30 cellular contexts compared by ENCODE assay signal in genomic region chr2:204268458-204268857, GRCh38.
DNase-seq lines count a peak whose midpoint lies in the region; ATAC-seq and TF ChIP-seq lines count a peak whose summit lies in the region.
"Had no signal": no experiment of that assay in that cellular context is flagged by ENCODE, and none has a peak within 500 bp of the region (broad histone marks: within the 10 kb centered on the region; RNA-seq: fewer than 3 reads in every experiment).

No MANE protein-coding gene starts in this region.

- no peaks in the 10 kb centered on the region for H3K79me2 ChIP-seq in PC-3 (ENCODE audit: low read length)

- BruUV-seq in A673 (replicated peaks; lab: Mats Ljungman, UMichigan) (no TSS peak), IMR-90 (replicated peaks; lab: Mats Ljungman, UMichigan) (no TSS peak), PC-3 (replicated peaks; lab: Mats Ljungman, UMichigan) (no TSS peak)

- H3K9me3 Mint-ChIP-seq in CD4-positive, alpha-beta memory T cell, result peaks cover 0 to 12% (median 9%) of the 10 kb centered on the region in 8 donors
- H3K9me3 Mint-ChIP-seq: central memory CD8-positive, alpha-beta T cell had no signal

- no peak overlapping the region for H2BK120ac ChIP-seq in IMR-90 (ENCODE audit: low read depth, low read length)

- DNase-seq in A673 (ENCODE audit: low spot score) (no peak), IMR-90 (peak; percentile 12), PC-3 (no peak), foreskin fibroblast (no peak), retina (no peak), suprapubic skin (ENCODE audit: low spot score in 2 of 2) (no peak)
- no peak for DNase-seq in effector memory CD4-positive, alpha-beta T cell
- DNase-seq in CD4-positive, alpha-beta memory T cell, result no peak
- DNase-seq: activated CD4-positive, alpha-beta memory T cell treated with anti-CD3 and anti-CD28 coated beads for 36 hours; activated CD4-positive, alpha-beta T cell treated with anti-CD3 and anti-CD28 coated beads for 1 hour; activated CD8-positive, alpha-beta memory T cell treated with anti-CD3 and anti-CD28 coated beads, Interleukin-2, amount 50 U/mL, for 48 hours; activated naive CD4-positive, alpha-beta T cell treated with anti-CD3 and anti-CD28 coated beads, Interleukin-2, amount 10 ng/mL, durations not matched to agents 7 days and 5 days; body of pancreas; dorsolateral prefrontal cortex; glutamatergic neuron; NCI-H1105 treated with DMSO at 0.1 percent for 48 hours; NCI-H1930; NCI-H524 treated with DMSO at 0.1 percent for 48 hours; nephron progenitor cell; NK-92 treated with Interleukin-12 subunit alpha and Interleukin-12 subunit beta, amount 100 ng/mL, for 24 hours; ovary; Right ventricle myocardium superior; stimulated activated CD4-positive, alpha-beta T cell treated with anti-CD3 and anti-CD28 coated beads, Interleukin-1b, Interleukin-23, amount 100 ng/mL, for 48 hours; stimulated activated naive CD4-positive, alpha-beta T cell treated with Interleukin-2 at 50 U/mL for 16 hours; T-helper 17 cell; testis had no signal

- H3K27me3 ChIP-seq in A673 (replicated peaks; ENCODE audit: insufficient read depth, low read depth, low read length, poor library complexity) (no peaks in the 10 kb centered on the region), IMR-90 (ENCODE audit: control insufficient read depth, insufficient read depth, low read length) (peaks cover 8% of the 10 kb centered on the region), PC-3 (ENCODE audit: low read length) (peaks cover 3% of the 10 kb centered on the region; the same call in 1 of the 2 replicates), suprapubic skin (peaks cover 4% of the 10 kb centered on the region)
- H3K27me3 ChIP-seq in effector memory CD4-positive, alpha-beta T cell (replicated peaks; ENCODE audit: control insufficient read depth, insufficient read depth, low read length, poor library complexity, severe bottlenecking), result no peaks in the 10 kb centered on the region
- H3K27me3 ChIP-seq in CD4-positive, alpha-beta memory T cell (ENCODE audit: insufficient read depth, low read length), result no peaks in the 10 kb centered on the region
- H3K27me3 ChIP-seq: body of pancreas, dorsolateral prefrontal cortex, ovary, testis had no signal

- H3K18ac ChIP-seq in IMR-90 (ENCODE audit: low read depth, low read length), result no peak overlapping the region

- TF ChIP-seq CTCF in A673 (conservative IDR thresholded peaks at IDR 0.05; ENCODE audit: low read depth, low read length) (0 out of 2 replicates have a peak, but pooled peaks have one; percentile 25), IMR-90 (conservative IDR thresholded peaks at IDR 0.05; ENCODE audit: low read depth, low read length) (no peak; the same call in 1 of the 2 replicates), PC-3 (conservative IDR thresholded peaks at IDR 0.05; ENCODE audit: low read depth, low read length) (peak; percentile 40), foreskin fibroblast (IDR thresholded peaks at IDR 0.05; ENCODE audit: low read depth, low read length) (peak; percentile 7), suprapubic skin (IDR thresholded peaks at IDR 0.05) (no peak)

- H4K5ac ChIP-seq in IMR-90 (ENCODE audit: low read depth, low read length), result no peak overlapping the region

- dilution Hi-C loops in IMR-90 (cut with HindIII; ENCODE audit: low sequenced_read_pairs, unreplicated experiment), result no loop called here

- H2BK15ac ChIP-seq in IMR-90 (ENCODE audit: low read depth, low read length), result no peak overlapping the region

- H3K27ac ChIP-seq in A673 (ENCODE audit: low read depth, low read length, poor library complexity, severe bottlenecking), result no peak overlapping the region
- no peak overlapping the region for H3K27ac ChIP-seq in IMR-90 (ENCODE audit: insufficient read depth, low read length)
- H3K27ac ChIP-seq in PC-3 (ENCODE audit: low read length), result no peak overlapping the region
- H3K27ac ChIP-seq in effector memory CD4-positive, alpha-beta T cell (ENCODE audit: insufficient read depth, low read length, poor library complexity, severe bottlenecking), result no peak overlapping the region
- H3K27ac ChIP-seq in suprapubic skin, result no peak overlapping the region
- no peak overlapping the region for H3K27ac ChIP-seq in CD4-positive, alpha-beta memory T cell (ENCODE audit: low read depth, low read length)
- H3K27ac ChIP-seq: A549, body of pancreas, dorsolateral prefrontal cortex, ovary, testis had no signal

- TF ChIP-seq EP300 in suprapubic skin (IDR thresholded peaks at IDR 0.05), result no peak

- no peaks in the 10 kb centered on the region for H3K9me2 ChIP-seq in PC-3 (replicated peaks; ENCODE audit: low read length)

- no peaks in the 10 kb centered on the region for H3K9me1 ChIP-seq in IMR-90 (ENCODE audit: insufficient read depth, low read length)

- no peak overlapping the region for H2AK9ac ChIP-seq in IMR-90 (replicated peaks; ENCODE audit: low read depth, low read length, poor library complexity)

- in situ Hi-C loops in IMR-90 (cut with MboI; ENCODE audit: low sequenced_read_pairs), result loop anchor here (10.0 to 25.0 kb wide), 2 partner anchors 1406 to 1644 kb away; no protein-coding TSS in a partner anchor

- H2BK20ac ChIP-seq in IMR-90 (ENCODE audit: low read depth, low read length), result no peak overlapping the region

- H3K23ac ChIP-seq in IMR-90 (ENCODE audit: low read depth, low read length), result no peak overlapping the region

- H3K4me1 ChIP-seq in A673 (ENCODE audit: insufficient read depth, low read length, poor library complexity, severe bottlenecking) (peaks cover 14% of the 10 kb centered on the region), IMR-90 (ENCODE audit: control insufficient read depth, insufficient read depth, low read length) (no peaks in the 10 kb centered on the region), PC-3 (ENCODE audit: insufficient read depth, low read length) (no peaks in the 10 kb centered on the region), suprapubic skin (peaks cover 2% of the 10 kb centered on the region)
- no peaks in the 10 kb centered on the region for H3K4me1 ChIP-seq in effector memory CD4-positive, alpha-beta T cell (ENCODE audit: control insufficient read depth, insufficient read depth, low read length, poor library complexity, severe bottlenecking)
- H3K4me1 ChIP-seq in CD4-positive, alpha-beta memory T cell (ENCODE audit: insufficient read depth, low read length), result no peaks in the 10 kb centered on the region
- H3K4me1 ChIP-seq: A549, body of pancreas, testis had no signal

- CTCF ChIA-PET in A673 (lab: Charles Lee), result no interaction called here
- CTCF ChIA-PET in IMR-90 (lab: Yijun Ruan, JAX), result no interaction called here
- CTCF ChIA-PET in PC-3 (lab: Charles Lee), result no interaction called here
- CTCF ChIA-PET in CD4-positive, alpha-beta memory T cell (lab: Charles Lee; ENCODE audit: partially characterized antibody), result interaction anchor here (1.2 kb wide), 1 partner anchor 8 kb away, joined by 3 read pairs; no protein-coding TSS in a partner anchor

- H3K4ac ChIP-seq in IMR-90 (ENCODE audit: low read depth, low read length), result no peak overlapping the region

- H3K27ac Mint-ChIP-seq in CD4-positive, alpha-beta memory T cell, result no peak overlapping the region
- H3K27ac Mint-ChIP-seq: activated CD4-positive, alpha-beta memory T cell treated with anti-CD3 and anti-CD28 coated beads for 36 hours; activated naive CD4-positive, alpha-beta T cell treated with anti-CD3 and anti-CD28 coated beads, Interleukin-2, amount 10 ng/mL, durations not matched to agents 7 days and 5 days; B cell; nephron progenitor cell; T-helper 17 cell had no signal

- WGBS in IMR-90 (ENCODE audit: extremely low coverage in 2 of 2, insufficient read length in 1 of 2), 2 experiments, result 83% methylated on average over 1 of the region's 5 CpGs; no CpG with 5 or more reads in 1 of the 2 experiments
- 90% methylated on average over 5 of the region's 5 CpGs for WGBS in suprapubic skin

- TF ChIP-seq POLR2A in IMR-90 (IDR thresholded peaks at IDR 0.05; ENCODE audit: low read depth, low read length) (no peak), suprapubic skin (IDR thresholded peaks at IDR 0.05) (no peak)

- H4K20me1 ChIP-seq in IMR-90 (ENCODE audit: insufficient read depth, low read length) (no peaks in the 10 kb centered on the region), PC-3 (ENCODE audit: low read length) (no peaks in the 10 kb centered on the region)

- TF ChIP-seq RAD21 in IMR-90 (IDR thresholded peaks at IDR 0.05; ENCODE audit: low read length), result no peak

- ATAC-seq in IMR-90 (ENCODE audit: low read depth) (no peak), PC-3 (no peak)
- ATAC-seq: A549, body of pancreas, T-helper 17 cell had no signal

- H3K9ac ChIP-seq in IMR-90 (ENCODE audit: low read depth, low read length) (no peak overlapping the region), PC-3 (ENCODE audit: low read length) (no peak overlapping the region)

- H3K4me2 ChIP-seq in IMR-90 (ENCODE audit: low read depth, low read length) (no peak overlapping the region), PC-3 (ENCODE audit: low read length) (no peak overlapping the region)
- H3K4me2 ChIP-seq: A549, smooth muscle cell had no signal

- H2AK5ac ChIP-seq in IMR-90 (ENCODE audit: low read depth, low read length), result no peak overlapping the region

- H4K91ac ChIP-seq in IMR-90 (ENCODE audit: insufficient read depth, low read depth, low read length), result no peak overlapping the region

- H3K4me3 Mint-ChIP-seq in CD4-positive, alpha-beta memory T cell, result no peak overlapping the region
- H3K4me3 Mint-ChIP-seq: activated CD4-positive, alpha-beta memory T cell treated with anti-CD3 and anti-CD28 coated beads for 36 hours; activated naive CD4-positive, alpha-beta T cell treated with anti-CD3 and anti-CD28 coated beads, Interleukin-2, amount 10 ng/mL, durations not matched to agents 7 days and 5 days; B cell; central memory CD8-positive, alpha-beta T cell; nephron progenitor cell; T-helper 17 cell had no signal

- H3K36me3 ChIP-seq in A673 (ENCODE audit: insufficient read depth, low read length, poor library complexity, severe bottlenecking) (no peaks in the 10 kb centered on the region), IMR-90 (ENCODE audit: control insufficient read depth, insufficient read depth, low read length) (no peaks in the 10 kb centered on the region), PC-3 (ENCODE audit: low read depth, low read length) (no peaks in the 10 kb centered on the region), suprapubic skin (no peaks in the 10 kb centered on the region)
- no peaks in the 10 kb centered on the region for H3K36me3 ChIP-seq in effector memory CD4-positive, alpha-beta T cell (ENCODE audit: control insufficient read depth, insufficient read depth, low read length)
- no peaks in the 10 kb centered on the region for H3K36me3 ChIP-seq in CD4-positive, alpha-beta memory T cell (ENCODE audit: insufficient read depth, low read length)
- H3K36me3 ChIP-seq: ovary had no signal

- H3K4me1 Mint-ChIP-seq in CD4-positive, alpha-beta memory T cell, result no peaks in the 10 kb centered on the region
- H3K4me1 Mint-ChIP-seq: activated naive CD4-positive, alpha-beta T cell treated with anti-CD3 and anti-CD28 coated beads, Interleukin-2, amount 10 ng/mL, durations not matched to agents 7 days and 5 days; B cell; central memory CD8-positive, alpha-beta T cell; T-helper 17 cell had no signal

- intact Hi-C loops in A673 (cut with micrococcal nuclease; ENCODE audit: unreplicated experiment) (loop anchor here (10.0 kb wide), 2 partner anchors 606 to 1676 kb away; no protein-coding TSS in a partner anchor), IMR-90 (cut with micrococcal nuclease) (loop anchor here (10.0 kb wide), 1 partner anchor 1496 kb away; no protein-coding TSS in a partner anchor), PC-3 (cut with micrococcal nuclease) (no loop called here)
- intact Hi-C loops in CD4-positive, alpha-beta memory T cell (cut with micrococcal nuclease), result no loop called here

- POLR2A ChIA-PET in A673 (lab: Charles Lee; ENCODE audit: low non-redundant PET) (no interaction called here), IMR-90 (lab: Charles Lee; ENCODE audit: unreplicated experiment) (no interaction called here), PC-3 (lab: Charles Lee; ENCODE audit: unreplicated experiment) (no interaction called here)
- POLR2A ChIA-PET in CD4-positive, alpha-beta memory T cell (lab: Charles Lee; ENCODE audit: partially characterized antibody), result no interaction called here

- no peaks in the 10 kb centered on the region for H3F3A ChIP-seq in PC-3 (ENCODE audit: low read length, unreplicated experiment)

- H3K27me3 Mint-ChIP-seq in CD4-positive, alpha-beta memory T cell, result peaks cover 19 to 20% of the 10 kb centered on the region in 2 donors

- no peak overlapping the region for H3K56ac ChIP-seq in IMR-90 (ENCODE audit: extremely low read depth, insufficient read depth, low read length)

- no peak overlapping the region for H3K4me3 ChIP-seq in A673 (ENCODE audit: low read depth, low read length, poor library complexity, severe bottlenecking)
- H3K4me3 ChIP-seq in IMR-90 (ENCODE audit: insufficient read depth, low read depth, low read length), result no peak overlapping the region
- H3K4me3 ChIP-seq in PC-3 (ENCODE audit: low read length), result no peak overlapping the region
- no peak overlapping the region for H3K4me3 ChIP-seq in foreskin fibroblast (ENCODE audit: low read depth in 1 of 2, low read length in 2 of 2)
- H3K4me3 ChIP-seq in effector memory CD4-positive, alpha-beta T cell (ENCODE audit: insufficient read depth, low read depth, low read length, poor library complexity, severe bottlenecking), result no peak overlapping the region
- no peak overlapping the region for H3K4me3 ChIP-seq in suprapubic skin
- H3K4me3 ChIP-seq in CD4-positive, alpha-beta memory T cell (ENCODE audit: low read length in 2 of 2), result no peak overlapping the region
- H3K4me3 ChIP-seq: A549, body of pancreas, dorsolateral prefrontal cortex, ovary, smooth muscle cell, testis had no signal

- H3K14ac ChIP-seq in IMR-90 (replicated peaks; ENCODE audit: low read depth, low read length), result no peak overlapping the region

- no peak overlapping the region for H4K8ac ChIP-seq in IMR-90 (ENCODE audit: low read depth in 2 of 2, low read length in 2 of 2)

- no peaks in the 10 kb centered on the region for H3K9me3 ChIP-seq in A673 (ENCODE audit: low read depth, low read length, poor library complexity, severe bottlenecking)
- H3K9me3 ChIP-seq in IMR-90 (ENCODE audit: control insufficient read depth, insufficient read depth, low read length), result no peaks in the 10 kb centered on the region
- H3K9me3 ChIP-seq in PC-3 (ENCODE audit: low read length), result 0 out of 2 replicates have a peak, but pooled peaks cover 4% of the 10 kb centered on the region
- no peaks in the 10 kb centered on the region for H3K9me3 ChIP-seq in effector memory CD4-positive, alpha-beta T cell (ENCODE audit: control insufficient read depth, low read length)
- H3K9me3 ChIP-seq in suprapubic skin, result no peaks in the 10 kb centered on the region
- H3K9me3 ChIP-seq in CD4-positive, alpha-beta memory T cell (ENCODE audit: control insufficient read depth in 1 of 2, low read length in 2 of 2), result no peaks in the 10 kb centered on the region
- H3K9me3 ChIP-seq: A549, body of pancreas, testis had no signal

- H2AFZ ChIP-seq in IMR-90 (replicated peaks; ENCODE audit: low read length, poor library complexity) (no peak overlapping the region), PC-3 (ENCODE audit: low read length) (no peak overlapping the region)

- H3K79me1 ChIP-seq in IMR-90 (ENCODE audit: low read depth in 1 of 2, low read length in 2 of 2), result no peaks in the 10 kb centered on the region

- H3K36me3 Mint-ChIP-seq in CD4-positive, alpha-beta memory T cell, result peaks cover 0 to 3% of the 10 kb centered on the region in 2 donors
- H3K36me3 Mint-ChIP-seq: activated CD4-positive, alpha-beta memory T cell treated with anti-CD3 and anti-CD28 coated beads for 36 hours; activated naive CD4-positive, alpha-beta T cell treated with anti-CD3 and anti-CD28 coated beads, Interleukin-2, amount 10 ng/mL, durations not matched to agents 7 days and 5 days had no signal

- no peak overlapping the region for H2BK5ac ChIP-seq in IMR-90 (ENCODE audit: low read depth, low read length, poor library complexity, severe bottlenecking)

Comparison
In these comparisons a context has a peak if more than half of its experiments do, and no peak if none do; other contexts are left out.
1. CTCF ChIP-seq: peak in A673 (single experiment), PC-3 (single experiment) and foreskin fibroblast (single experiment); none in IMR-90 (single experiment) and suprapubic skin (0 of 2).
2. intact Hi-C loops: an anchor here in A673 (10.0 kb wide) and IMR-90 (10.0 kb wide); none called in PC-3 and CD4-positive, alpha-beta memory T cell.